ENCODE assay signal across 1 cellular context in the genomic region with DNA sequence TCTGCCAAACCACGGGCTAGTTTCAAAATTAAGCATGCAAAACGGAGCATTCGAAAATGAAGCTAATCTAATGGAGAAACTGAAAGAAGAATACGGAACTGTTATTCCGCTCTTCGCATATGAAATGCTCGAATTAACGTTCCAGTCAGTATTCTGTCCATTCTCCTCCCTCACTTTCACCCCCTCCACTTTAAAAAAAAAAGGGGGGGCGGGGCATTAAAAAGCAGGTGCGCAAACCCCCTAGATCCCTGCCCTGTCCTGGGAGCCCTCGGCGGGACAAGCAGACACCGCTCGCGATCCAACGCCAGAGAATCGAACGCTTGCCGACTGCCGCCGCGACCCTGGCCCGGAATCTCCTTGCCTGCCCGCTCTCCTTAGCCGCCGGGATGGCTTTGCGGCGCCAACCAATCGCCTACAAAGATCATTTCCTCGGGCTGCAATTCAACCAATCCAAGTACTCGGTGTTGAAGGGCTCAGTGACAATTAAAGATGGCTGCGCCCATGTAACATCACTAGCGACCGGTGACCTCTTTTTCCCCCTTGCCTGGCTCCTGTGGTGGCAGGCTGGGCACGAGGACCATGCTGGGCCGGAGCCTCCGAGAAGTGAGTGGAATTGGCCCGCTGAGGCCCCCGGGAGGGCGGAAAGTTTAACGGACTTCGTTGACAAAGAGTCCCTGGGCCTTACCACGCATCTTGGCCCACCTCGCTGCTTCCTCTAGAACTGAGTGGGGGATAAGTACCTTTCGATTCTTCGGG.
TF ChIP-seq lines count a peak whose summit lies in the region.

A gene with protein sequence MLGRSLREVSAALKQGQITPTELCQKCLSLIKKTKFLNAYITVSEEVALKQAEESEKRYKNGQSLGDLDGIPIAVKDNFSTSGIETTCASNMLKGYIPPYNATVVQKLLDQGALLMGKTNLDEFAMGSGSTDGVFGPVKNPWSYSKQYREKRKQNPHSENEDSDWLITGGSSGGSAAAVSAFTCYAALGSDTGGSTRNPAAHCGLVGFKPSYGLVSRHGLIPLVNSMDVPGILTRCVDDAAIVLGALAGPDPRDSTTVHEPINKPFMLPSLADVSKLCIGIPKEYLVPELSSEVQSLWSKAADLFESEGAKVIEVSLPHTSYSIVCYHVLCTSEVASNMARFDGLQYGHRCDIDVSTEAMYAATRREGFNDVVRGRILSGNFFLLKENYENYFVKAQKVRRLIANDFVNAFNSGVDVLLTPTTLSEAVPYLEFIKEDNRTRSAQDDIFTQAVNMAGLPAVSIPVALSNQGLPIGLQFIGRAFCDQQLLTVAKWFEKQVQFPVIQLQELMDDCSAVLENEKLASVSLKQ (plus strand): TSS at position 476 of the 756 bp plus-strand sequence. CDS start 104 bp downstream, at position 580.
A gene with protein sequence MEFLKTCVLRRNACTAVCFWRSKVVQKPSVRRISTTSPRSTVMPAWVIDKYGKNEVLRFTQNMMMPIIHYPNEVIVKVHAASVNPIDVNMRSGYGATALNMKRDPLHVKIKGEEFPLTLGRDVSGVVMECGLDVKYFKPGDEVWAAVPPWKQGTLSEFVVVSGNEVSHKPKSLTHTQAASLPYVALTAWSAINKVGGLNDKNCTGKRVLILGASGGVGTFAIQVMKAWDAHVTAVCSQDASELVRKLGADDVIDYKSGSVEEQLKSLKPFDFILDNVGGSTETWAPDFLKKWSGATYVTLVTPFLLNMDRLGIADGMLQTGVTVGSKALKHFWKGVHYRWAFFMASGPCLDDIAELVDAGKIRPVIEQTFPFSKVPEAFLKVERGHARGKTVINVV (minus strand): TSS at position 396 of the 756 bp plus-strand sequence. CDS start 477 bp downstream, outside the sequence.

TF ChIP-seq in GM12878, 131 proteins besides CTCF, POLR2A, EP300 and RAD21 (continued from another document):
- no peak for TF ChIP-seq ZNF24 (IDR thresholded peaks at IDR 0.05)
- TF ChIP-seq SUZ12 (IDR thresholded peaks at IDR 0.05; ENCODE audit: unreplicated experiment), result no peak
- peak; percentile 49 for TF ChIP-seq NFIC (IDR thresholded peaks at IDR 0.05; ENCODE audit: low read depth, low read length)
- no peak for TF ChIP-seq HDAC6 (IDR thresholded peaks at IDR 0.05; ENCODE audit: unreplicated experiment)
- 0 out of 2 replicates have a peak, but pooled peaks have one; percentile 50 for TF ChIP-seq GATAD2B (conservative IDR thresholded peaks at IDR 0.05; ENCODE audit: low read depth)
- no peak for TF ChIP-seq BRCA1 (IDR thresholded peaks at IDR 0.05; ENCODE audit: low read depth, low read length)
- TF ChIP-seq, protein P1, sequence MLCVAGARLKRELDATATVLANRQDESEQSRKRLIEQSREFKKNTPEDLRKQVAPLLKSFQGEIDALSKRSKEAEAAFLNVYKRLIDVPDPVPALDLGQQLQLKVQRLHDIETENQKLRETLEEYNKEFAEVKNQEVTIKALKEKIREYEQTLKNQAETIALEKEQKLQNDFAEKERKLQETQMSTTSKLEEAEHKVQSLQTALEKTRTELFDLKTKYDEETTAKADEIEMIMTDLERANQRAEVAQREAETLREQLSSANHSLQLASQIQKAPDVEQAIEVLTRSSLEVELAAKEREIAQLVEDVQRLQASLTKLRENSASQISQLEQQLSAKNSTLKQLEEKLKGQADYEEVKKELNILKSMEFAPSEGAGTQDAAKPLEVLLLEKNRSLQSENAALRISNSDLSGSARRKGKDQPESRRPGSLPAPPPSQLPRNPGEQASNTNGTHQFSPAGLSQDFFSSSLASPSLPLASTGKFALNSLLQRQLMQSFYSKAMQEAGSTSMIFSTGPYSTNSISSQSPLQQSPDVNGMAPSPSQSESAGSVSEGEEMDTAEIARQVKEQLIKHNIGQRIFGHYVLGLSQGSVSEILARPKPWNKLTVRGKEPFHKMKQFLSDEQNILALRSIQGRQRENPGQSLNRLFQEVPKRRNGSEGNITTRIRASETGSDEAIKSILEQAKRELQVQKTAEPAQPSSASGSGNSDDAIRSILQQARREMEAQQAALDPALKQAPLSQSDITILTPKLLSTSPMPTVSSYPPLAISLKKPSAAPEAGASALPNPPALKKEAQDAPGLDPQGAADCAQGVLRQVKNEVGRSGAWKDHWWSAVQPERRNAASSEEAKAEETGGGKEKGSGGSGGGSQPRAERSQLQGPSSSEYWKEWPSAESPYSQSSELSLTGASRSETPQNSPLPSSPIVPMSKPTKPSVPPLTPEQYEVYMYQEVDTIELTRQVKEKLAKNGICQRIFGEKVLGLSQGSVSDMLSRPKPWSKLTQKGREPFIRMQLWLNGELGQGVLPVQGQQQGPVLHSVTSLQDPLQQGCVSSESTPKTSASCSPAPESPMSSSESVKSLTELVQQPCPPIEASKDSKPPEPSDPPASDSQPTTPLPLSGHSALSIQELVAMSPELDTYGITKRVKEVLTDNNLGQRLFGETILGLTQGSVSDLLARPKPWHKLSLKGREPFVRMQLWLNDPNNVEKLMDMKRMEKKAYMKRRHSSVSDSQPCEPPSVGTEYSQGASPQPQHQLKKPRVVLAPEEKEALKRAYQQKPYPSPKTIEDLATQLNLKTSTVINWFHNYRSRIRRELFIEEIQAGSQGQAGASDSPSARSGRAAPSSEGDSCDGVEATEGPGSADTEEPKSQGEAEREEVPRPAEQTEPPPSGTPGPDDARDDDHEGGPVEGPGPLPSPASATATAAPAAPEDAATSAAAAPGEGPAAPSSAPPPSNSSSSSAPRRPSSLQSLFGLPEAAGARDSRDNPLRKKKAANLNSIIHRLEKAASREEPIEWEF (IDR thresholded peaks at IDR 0.05; ENCODE audit: insufficient replicate concordance, low read depth, low read length), result no peak
- TF ChIP-seq IRF4 (IDR thresholded peaks at IDR 0.05; ENCODE audit: low read depth, low read length), result no peak
- TF ChIP-seq IKZF2 (IDR thresholded peaks at IDR 0.05), result 0 out of 4 replicates have a peak, but pooled peaks of 1 of the 2 experiments have one; percentile 18
- TF ChIP-seq POLR2AphosphoS5 (IDR thresholded peaks at IDR 0.05; ENCODE audit: low read length), result peak; percentile 65; the same call in 1 of the 2 replicates
- no peak for TF ChIP-seq NR2C1 (IDR thresholded peaks at IDR 0.05)
- TF ChIP-seq, protein P2, sequence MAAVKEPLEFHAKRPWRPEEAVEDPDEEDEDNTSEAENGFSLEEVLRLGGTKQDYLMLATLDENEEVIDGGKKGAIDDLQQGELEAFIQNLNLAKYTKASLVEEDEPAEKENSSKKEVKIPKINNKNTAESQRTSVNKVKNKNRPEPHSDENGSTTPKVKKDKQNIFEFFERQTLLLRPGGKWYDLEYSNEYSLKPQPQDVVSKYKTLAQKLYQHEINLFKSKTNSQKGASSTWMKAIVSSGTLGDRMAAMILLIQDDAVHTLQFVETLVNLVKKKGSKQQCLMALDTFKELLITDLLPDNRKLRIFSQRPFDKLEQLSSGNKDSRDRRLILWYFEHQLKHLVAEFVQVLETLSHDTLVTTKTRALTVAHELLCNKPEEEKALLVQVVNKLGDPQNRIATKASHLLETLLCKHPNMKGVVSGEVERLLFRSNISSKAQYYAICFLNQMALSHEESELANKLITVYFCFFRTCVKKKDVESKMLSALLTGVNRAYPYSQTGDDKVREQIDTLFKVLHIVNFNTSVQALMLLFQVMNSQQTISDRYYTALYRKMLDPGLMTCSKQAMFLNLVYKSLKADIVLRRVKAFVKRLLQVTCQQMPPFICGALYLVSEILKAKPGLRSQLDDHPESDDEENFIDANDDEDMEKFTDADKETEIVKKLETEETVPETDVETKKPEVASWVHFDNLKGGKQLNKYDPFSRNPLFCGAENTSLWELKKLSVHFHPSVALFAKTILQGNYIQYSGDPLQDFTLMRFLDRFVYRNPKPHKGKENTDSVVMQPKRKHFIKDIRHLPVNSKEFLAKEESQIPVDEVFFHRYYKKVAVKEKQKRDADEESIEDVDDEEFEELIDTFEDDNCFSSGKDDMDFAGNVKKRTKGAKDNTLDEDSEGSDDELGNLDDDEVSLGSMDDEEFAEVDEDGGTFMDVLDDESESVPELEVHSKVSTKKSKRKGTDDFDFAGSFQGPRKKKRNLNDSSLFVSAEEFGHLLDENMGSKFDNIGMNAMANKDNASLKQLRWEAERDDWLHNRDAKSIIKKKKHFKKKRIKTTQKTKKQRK (IDR thresholded peaks at IDR 0.05; ENCODE audit: low read depth, low read length), result no peak
- TF ChIP-seq, protein P3, sequence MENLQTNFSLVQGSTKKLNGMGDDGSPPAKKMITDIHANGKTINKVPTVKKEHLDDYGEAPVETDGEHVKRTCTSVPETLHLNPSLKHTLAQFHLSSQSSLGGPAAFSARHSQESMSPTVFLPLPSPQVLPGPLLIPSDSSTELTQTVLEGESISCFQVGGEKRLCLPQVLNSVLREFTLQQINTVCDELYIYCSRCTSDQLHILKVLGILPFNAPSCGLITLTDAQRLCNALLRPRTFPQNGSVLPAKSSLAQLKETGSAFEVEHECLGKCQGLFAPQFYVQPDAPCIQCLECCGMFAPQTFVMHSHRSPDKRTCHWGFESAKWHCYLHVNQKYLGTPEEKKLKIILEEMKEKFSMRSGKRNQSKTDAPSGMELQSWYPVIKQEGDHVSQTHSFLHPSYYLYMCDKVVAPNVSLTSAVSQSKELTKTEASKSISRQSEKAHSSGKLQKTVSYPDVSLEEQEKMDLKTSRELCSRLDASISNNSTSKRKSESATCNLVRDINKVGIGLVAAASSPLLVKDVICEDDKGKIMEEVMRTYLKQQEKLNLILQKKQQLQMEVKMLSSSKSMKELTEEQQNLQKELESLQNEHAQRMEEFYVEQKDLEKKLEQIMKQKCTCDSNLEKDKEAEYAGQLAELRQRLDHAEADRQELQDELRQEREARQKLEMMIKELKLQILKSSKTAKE (IDR thresholded peaks at IDR 0.05; ENCODE audit: low read depth, poor library complexity, severe bottlenecking), result peak; percentile 15
- no peak; the same call in 1 of the 2 replicates for TF ChIP-seq TARDBP (IDR thresholded peaks at IDR 0.05; ENCODE audit: borderline replicate concordance)
- peak; percentile 99 for TF ChIP-seq YY1 (IDR thresholded peaks at IDR 0.05; ENCODE audit: low read depth, low read length)
- TF ChIP-seq, protein P4, sequence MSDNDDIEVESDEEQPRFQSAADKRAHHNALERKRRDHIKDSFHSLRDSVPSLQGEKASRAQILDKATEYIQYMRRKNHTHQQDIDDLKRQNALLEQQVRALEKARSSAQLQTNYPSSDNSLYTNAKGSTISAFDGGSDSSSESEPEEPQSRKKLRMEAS (IDR thresholded peaks at IDR 0.05; ENCODE audit: low read depth, low read length), result peak; percentile 74
- TF ChIP-seq TBL1XR1 (IDR thresholded peaks at IDR 0.05; ENCODE audit: low read depth, low read length), result no peak
- TF ChIP-seq, protein P5, sequence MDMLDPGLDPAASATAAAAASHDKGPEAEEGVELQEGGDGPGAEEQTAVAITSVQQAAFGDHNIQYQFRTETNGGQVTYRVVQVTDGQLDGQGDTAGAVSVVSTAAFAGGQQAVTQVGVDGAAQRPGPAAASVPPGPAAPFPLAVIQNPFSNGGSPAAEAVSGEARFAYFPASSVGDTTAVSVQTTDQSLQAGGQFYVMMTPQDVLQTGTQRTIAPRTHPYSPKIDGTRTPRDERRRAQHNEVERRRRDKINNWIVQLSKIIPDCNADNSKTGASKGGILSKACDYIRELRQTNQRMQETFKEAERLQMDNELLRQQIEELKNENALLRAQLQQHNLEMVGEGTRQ (IDR thresholded peaks at IDR 0.05; ENCODE audit: borderline replicate concordance, low read depth, low read length), result no peak
- peak; percentile 72 for TF ChIP-seq HCFC1 (IDR thresholded peaks at IDR 0.05; ENCODE audit: low read length)
- TF ChIP-seq CREM (IDR thresholded peaks at IDR 0.05; ENCODE audit: low read depth), result peak; percentile 82
- TF ChIP-seq ESRRA (IDR thresholded peaks at IDR 0.05; ENCODE audit: low read length), result no peak
- TF ChIP-seq SIX5 (IDR thresholded peaks at IDR 0.05; ENCODE audit: low read depth, low read length, severe bottlenecking), result peak; percentile 60
- TF ChIP-seq RELA (IDR thresholded peaks at IDR 0.05; ENCODE audit: borderline replicate concordance, partially characterized antibody), result peak; percentile 13
- TF ChIP-seq ZNF384 (IDR thresholded peaks at IDR 0.05; ENCODE audit: borderline replicate concordance, low read depth, low read length), result peak; percentile 46; the same call in 1 of the 2 replicates
- TF ChIP-seq, protein P6, sequence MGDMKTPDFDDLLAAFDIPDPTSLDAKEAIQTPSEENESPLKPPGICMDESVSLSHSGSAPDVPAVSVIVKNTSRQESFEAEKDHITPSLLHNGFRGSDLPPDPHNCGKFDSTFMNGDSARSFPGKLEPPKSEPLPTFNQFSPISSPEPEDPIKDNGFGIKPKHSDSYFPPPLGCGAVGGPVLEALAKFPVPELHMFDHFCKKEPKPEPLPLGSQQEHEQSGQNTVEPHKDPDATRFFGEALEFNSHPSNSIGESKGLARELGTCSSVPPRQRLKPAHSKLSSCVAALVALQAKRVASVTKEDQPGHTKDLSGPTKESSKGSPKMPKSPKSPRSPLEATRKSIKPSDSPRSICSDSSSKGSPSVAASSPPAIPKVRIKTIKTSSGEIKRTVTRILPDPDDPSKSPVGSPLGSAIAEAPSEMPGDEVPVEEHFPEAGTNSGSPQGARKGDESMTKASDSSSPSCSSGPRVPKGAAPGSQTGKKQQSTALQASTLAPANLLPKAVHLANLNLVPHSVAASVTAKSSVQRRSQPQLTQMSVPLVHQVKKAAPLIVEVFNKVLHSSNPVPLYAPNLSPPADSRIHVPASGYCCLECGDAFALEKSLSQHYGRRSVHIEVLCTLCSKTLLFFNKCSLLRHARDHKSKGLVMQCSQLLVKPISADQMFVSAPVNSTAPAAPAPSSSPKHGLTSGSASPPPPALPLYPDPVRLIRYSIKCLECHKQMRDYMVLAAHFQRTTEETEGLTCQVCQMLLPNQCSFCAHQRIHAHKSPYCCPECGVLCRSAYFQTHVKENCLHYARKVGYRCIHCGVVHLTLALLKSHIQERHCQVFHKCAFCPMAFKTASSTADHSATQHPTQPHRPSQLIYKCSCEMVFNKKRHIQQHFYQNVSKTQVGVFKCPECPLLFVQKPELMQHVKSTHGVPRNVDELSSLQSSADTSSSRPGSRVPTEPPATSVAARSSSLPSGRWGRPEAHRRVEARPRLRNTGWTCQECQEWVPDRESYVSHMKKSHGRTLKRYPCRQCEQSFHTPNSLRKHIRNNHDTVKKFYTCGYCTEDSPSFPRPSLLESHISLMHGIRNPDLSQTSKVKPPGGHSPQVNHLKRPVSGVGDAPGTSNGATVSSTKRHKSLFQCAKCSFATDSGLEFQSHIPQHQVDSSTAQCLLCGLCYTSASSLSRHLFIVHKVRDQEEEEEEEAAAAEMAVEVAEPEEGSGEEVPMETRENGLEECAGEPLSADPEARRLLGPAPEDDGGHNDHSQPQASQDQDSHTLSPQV (IDR thresholded peaks at IDR 0.05), result no peak
- no peak for TF ChIP-seq PAX8 (IDR thresholded peaks at IDR 0.05)
- no peak for TF ChIP-seq HDGF (IDR thresholded peaks at IDR 0.05)
- no peak for TF ChIP-seq MYB (IDR thresholded peaks at IDR 0.05; ENCODE audit: borderline replicate concordance, low read depth, low read length)
